9 cellular contexts compared by ENCODE assay signal in the genomic region with DNA sequence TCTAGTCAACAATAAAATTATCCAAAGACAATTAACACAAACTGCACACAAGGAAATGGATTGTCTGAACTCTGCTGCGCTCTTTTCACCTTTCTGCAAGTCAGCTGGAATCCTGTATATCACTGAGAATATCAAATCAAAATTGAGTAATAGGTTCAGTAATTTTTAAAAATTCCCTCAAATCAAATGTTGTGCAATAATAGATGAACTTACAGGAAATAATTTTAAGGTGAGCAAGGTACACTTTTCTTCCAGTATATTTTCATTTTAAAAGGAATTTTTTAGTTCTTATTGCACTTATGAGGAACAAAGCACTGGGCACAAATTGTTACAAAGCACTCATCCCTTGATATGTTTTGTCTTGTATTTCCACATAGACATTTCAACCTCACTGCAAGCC. TPM values are rescaled to one million over a fixed set of nuclear protein-coding genes. Genes with fewer than 3 reads are reported as not detected.
DNase-seq lines count a peak whose midpoint lies in the region; FAIRE-seq and TF ChIP-seq lines count a peak whose summit lies in the region.
"Had no signal": no experiment of that assay in that cellular context is flagged by ENCODE, and none has a peak within 500 bp of the region (broad histone marks: within the 10 kb centered on the region; RNA-seq: fewer than 3 reads in every experiment).

No MANE protein-coding gene starts in this region.

- H3K4me3 ChIP-seq in SK-N-MC (peak overlapping the region; percentile 99), fibroblast of lung (replicated peaks in 1 of 4; ENCODE audit: control extremely low read depth in 1 of 4, insufficient read depth in 1 of 4, low read depth in 3 of 4, low read length in 4 of 4) (peak overlapping the region in 2 of 4 experiments; percentile 80 to 83), smooth muscle cell (peak overlapping the region; percentile 73)

- H3K9ac ChIP-seq in SK-N-MC (ENCODE audit: insufficient read length), result peak overlapping the region; percentile 94
- no peak overlapping the region for H3K9ac ChIP-seq in fibroblast of lung (ENCODE audit: insufficient read depth, low read length)
- H3K9ac ChIP-seq in smooth muscle cell (ENCODE audit: low read depth), result no peak overlapping the region

- H2AFZ ChIP-seq in fibroblast of lung (ENCODE audit: low read length), result no peak overlapping the region
- no peak overlapping the region for H2AFZ ChIP-seq in smooth muscle cell (ENCODE audit: low read depth)

- TF ChIP-seq CTCF in fibroblast of lung (conservative IDR thresholded peaks at IDR 0.05 in 1 of 2, IDR thresholded peaks at IDR 0.05 in 1 of 2; ENCODE audit: low read depth in 1 of 2, low read length in 2 of 2) (no peak), smooth muscle cell (IDR thresholded peaks at IDR 0.05; ENCODE audit: borderline replicate concordance, insufficient read depth, poor library complexity, severe bottlenecking) (no peak)

- H3K9me3 Mint-ChIP-seq in T-helper 2 cell treated with Interferon-gamma antibody and Interleukin-4, amounts not matched to agents 5 μg/mL and 100 μg/mL, for 36 hours, result no peaks in the 10 kb centered on the region

- H3K4me1 Mint-ChIP-seq in T-helper 2 cell treated with Interferon-gamma antibody and Interleukin-4, amounts not matched to agents 5 μg/mL and 100 μg/mL, for 36 hours (ENCODE audit: low read depth), result peaks cover 54% of the 10 kb centered on the region

- no peaks in the 10 kb centered on the region for H4K20me1 ChIP-seq in fibroblast of lung (ENCODE audit: control insufficient read depth, extremely low read depth, insufficient read depth, low read length)
- H4K20me1 ChIP-seq in smooth muscle cell (ENCODE audit: low read depth), result no peaks in the 10 kb centered on the region

- H3K9me3 ChIP-seq in SK-N-MC (ENCODE audit: low read depth, low read length) (no peaks in the 10 kb centered on the region), fibroblast of lung (ENCODE audit: control insufficient read depth, insufficient read depth, low read depth, low read length) (no peaks in the 10 kb centered on the region), smooth muscle cell (replicated peaks; ENCODE audit: low read depth) (no peaks in the 10 kb centered on the region)

- peak overlapping the region; percentile 95 for H3K4me3 Mint-ChIP-seq in T-helper 2 cell treated with Interferon-gamma antibody and Interleukin-4, amounts not matched to agents 5 μg/mL and 100 μg/mL, for 36 hours

- no peaks in the 10 kb centered on the region for H3K27me3 Mint-ChIP-seq in T-helper 2 cell treated with Interferon-gamma antibody and Interleukin-4, amounts not matched to agents 5 μg/mL and 100 μg/mL, for 36 hours (ENCODE audit: low read depth)

- no peaks in the 10 kb centered on the region for H3F3A ChIP-seq in smooth muscle cell (ENCODE audit: low read depth)

- no peak overlapping the region for H3K27ac ChIP-seq in SK-N-MC
- H3K27ac ChIP-seq in fibroblast of lung (ENCODE audit: insufficient read depth, low read length), result no peak overlapping the region
- no peak overlapping the region for H3K27ac ChIP-seq in smooth muscle cell (ENCODE audit: low read depth)

- H3K4me1 ChIP-seq in fibroblast of lung (ENCODE audit: control insufficient read depth, extremely low read depth, insufficient read depth, low read length), result peaks cover 3% of the 10 kb centered on the region
- peaks cover 8% of the 10 kb centered on the region for H3K4me1 ChIP-seq in smooth muscle cell (ENCODE audit: low read depth)

- TF ChIP-seq POLR2A in GM12892 (IDR thresholded peaks at IDR 0.05; ENCODE audit: low read depth, low read length), result no peak

- H3K4me2 ChIP-seq in fibroblast of lung (ENCODE audit: extremely low read depth, insufficient read depth, low read length) (peak overlapping the region; percentile 88), smooth muscle cell (peak overlapping the region; percentile 94)

- 100% methylated on average over 1 of the region's 1 CpG for WGBS in smooth muscle cell (ENCODE audit: low lambda C conversion rate)

- DNase-seq in T-helper 2 cell treated with Interferon-gamma antibody and Interleukin-4, amounts not matched to agents 5 μg/mL and 100 μg/mL, for 36 hours (ENCODE audit: low spot score), result no peak
- no peak for DNase-seq in T-helper 2 cell
- no peak for DNase-seq in SK-N-MC (ENCODE audit: low read depth, low spot score)
- DNase-seq in fibroblast of lung (ENCODE audit: low read depth in 2 of 2), result no peak
- no peak for DNase-seq in smooth muscle cell (lab: John Stamatoyannopoulos, UW; ENCODE audit: unreplicated experiment)
- no peak for DNase-seq in GM12892 (ENCODE audit: insufficient read length)
- no peak for DNase-seq in GM19240 (ENCODE audit: insufficient read length, low spot score)
- DNase-seq in DMS 273 (lab: John Stamatoyannopoulos, UW; ENCODE audit: unreplicated experiment), result no peak
- DNase-seq: activated CD8-positive, alpha-beta memory T cell treated with anti-CD3 and anti-CD28 coated beads, Interleukin-2, amount 50 U/mL, for 48 hours had no signal

- FAIRE-seq in GM12892 (lab: Jason Lieb, UNC), result no peak

- H3K36me3 Mint-ChIP-seq in T-helper 2 cell treated with Interferon-gamma antibody and Interleukin-4, amounts not matched to agents 5 μg/mL and 100 μg/mL, for 36 hours (ENCODE audit: low read depth), result peaks cover 22% of the 10 kb centered on the region

- H3K79me2 ChIP-seq in fibroblast of lung (ENCODE audit: control insufficient read depth, insufficient read depth, low read length), result no peaks in the 10 kb centered on the region
- no peaks in the 10 kb centered on the region for H3K79me2 ChIP-seq in smooth muscle cell (ENCODE audit: low read depth)

- H3K27ac Mint-ChIP-seq in T-helper 2 cell treated with Interferon-gamma antibody and Interleukin-4, amounts not matched to agents 5 μg/mL and 100 μg/mL, for 36 hours, result peak overlapping the region; percentile 97

- H3K36me3 ChIP-seq in SK-N-MC (ENCODE audit: insufficient read depth, low read length) (peaks cover 15% of the 10 kb centered on the region), fibroblast of lung (ENCODE audit: control insufficient read depth, insufficient read depth, low read length) (no peaks in the 10 kb centered on the region), smooth muscle cell (ENCODE audit: low read depth) (no peaks in the 10 kb centered on the region)

- H3K27me3 ChIP-seq in fibroblast of lung (ENCODE audit: control insufficient read depth, insufficient read depth, low read length), result no peaks in the 10 kb centered on the region
- no peaks in the 10 kb centered on the region for H3K27me3 ChIP-seq in smooth muscle cell (ENCODE audit: low read depth)

RNA-seq across cellular contexts. Expression of gene SAYSD1, which starts 1.2 kb away (rescaled TPM):
- total RNA-seq in fibroblast of lung (13.9 and 17.2 TPM in 2 replicates), smooth muscle cell (6.3 and 13.6 TPM in 2 replicates)
- polyA plus RNA-seq in fibroblast of lung (11.3 and 11.9 TPM in 2 replicates), smooth muscle cell (7.7 and 9.2 TPM in 2 replicates)
- 7.0 and 7.2 TPM in 2 replicates for polyA plus RNA-seq in fibroblast of lung (2012)
- 1.3 and 3.2 TPM in 2 replicates for polyA minus RNA-seq in fibroblast of lung (ENCODE audit: low replicate concordance)
- 4.1 TPM for polyA plus RNA-seq in GM12892 (2012; ENCODE audit: missing spikeins)
